Comparison of ENCODE assay signal across 13 cellular contexts in genomic region chr2:190551928-190552327, GRCh38. TPM values are rescaled to one million over a fixed set of nuclear protein-coding genes. Genes with fewer than 3 reads are reported as not detected.
DNase-seq lines count a peak whose midpoint lies in the region; ATAC-seq, FAIRE-seq and TF ChIP-seq lines count a peak whose summit lies in the region.
"Had no signal": no experiment of that assay in that cellular context is flagged by ENCODE, and none has a peak within 500 bp of the region (broad histone marks: within the 10 kb centered on the region; RNA-seq: fewer than 3 reads in every experiment).

No MANE protein-coding gene starts in this region.

- DNase-seq in GM12892 (ENCODE audit: insufficient read length), result no peak
- DNase-seq in NOMO-1 treated with dmso at 0.1 percent for 144 hours (lab: John Stamatoyannopoulos, UW; ENCODE audit: unreplicated experiment), result peak; percentile 80
- DNase-seq in left lobe of liver (ENCODE audit: low spot score), result no peak
- no peak for DNase-seq in NCI-H187 treated with DMSO at 0.1 percent for 48 hours (lab: John Stamatoyannopoulos, UW)
- DNase-seq in HT-29 (ENCODE audit: low spot score), result no peak
- no peak for DNase-seq in activated gamma-delta T cell (lab: John Stamatoyannopoulos, UW)
- DNase-seq: activated gamma-delta T cell treated with Interleukin-2 at 50 U/mL for 16 hours, dermis blood vessel endothelial cell, DMS79 treated with DMSO at 0.1 percent for 48 hours, naive B cell, NCI-H1048, substantia nigra had no signal

- peak; percentile 86 for ATAC-seq in GM21723 (IDR thresholded peaks at IDR 0.05; ENCODE audit: unreplicated experiment)
- ATAC-seq in left lobe of liver, result peak; percentile 49

- no peak for TF ChIP-seq POLR2A in GM12892 (IDR thresholded peaks at IDR 0.05; ENCODE audit: low read depth, low read length)

- peak; percentile 97 for FAIRE-seq in GM12892 (lab: Jason Lieb, UNC)

RNA-seq across cellular contexts. Expression of gene NEMP2, which starts 17.4 kb away (rescaled TPM):
- polyA plus RNA-seq in GM12892 (2012; ENCODE audit: missing spikeins), result 8.1 TPM
- 1.4 TPM for total RNA-seq in left lobe of liver
- 1.7 and 2.0 TPM in 2 replicates for total RNA-seq in HT-29 (2014; rRNA removed; shearing (Covaris generic))
